14 cellular contexts compared by ENCODE assay signal in the genomic region with DNA sequence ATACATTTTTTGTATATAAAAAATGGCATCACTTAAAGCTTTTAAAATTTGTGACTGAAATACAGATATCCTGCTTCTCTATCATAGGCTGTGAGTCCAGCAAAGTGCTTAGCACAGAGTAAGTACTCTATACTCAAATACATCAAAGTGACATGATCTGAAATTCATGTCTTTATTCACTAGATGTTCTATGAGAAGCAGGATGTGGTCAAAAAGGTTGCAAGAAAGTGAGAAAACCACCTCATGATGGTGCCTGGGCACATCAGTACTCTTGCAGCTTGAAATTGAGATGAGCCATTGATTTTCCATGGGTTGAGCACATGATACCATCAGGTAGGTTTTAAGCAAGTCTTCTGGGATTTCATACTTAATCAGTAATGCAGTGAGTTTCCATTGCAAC. TPM values are rescaled to one million over a fixed set of nuclear protein-coding genes. Genes with fewer than 3 reads are reported as not detected.
DNase-seq lines count a peak whose midpoint lies in the region; ATAC-seq and TF ChIP-seq lines count a peak whose summit lies in the region.
"Had no signal": no experiment of that assay in that cellular context is flagged by ENCODE, and none has a peak within 500 bp of the region (broad histone marks: within the 10 kb centered on the region; RNA-seq: fewer than 3 reads in every experiment).

No MANE protein-coding gene starts in this region.

- H3K27me3 Mint-ChIP-seq in memory B cell: peaks cover 6% of the 10 kb centered on the region

- no peaks in the 10 kb centered on the region for H3K9me3 ChIP-seq in spleen
- H3K9me3 ChIP-seq: thyroid gland had no signal

- DNase-seq in Jurkat, Clone E6-1 (ENCODE audit: low read depth, low spot score): peak; percentile 69
- DNase-seq in memory B cell (ENCODE audit: low spot score in 2 of 2) (no peak), D341Med (ENCODE audit: low spot score) (no peak), globus pallidus (ENCODE audit: low spot score) (no peak), NCI-H1436 (lab: John Stamatoyannopoulos, UW) (no peak), spleen (no peak)
- DNase-seq: effector CD8-positive, alpha-beta T cell; foreskin keratinocyte; HFFc6; PC-3; thyroid gland had no signal

- no peak for TF ChIP-seq POLR2A in spleen (IDR thresholded peaks at IDR 0.05)

- ATAC-seq in GM18502 (IDR thresholded peaks at IDR 0.05; ENCODE audit: poor library complexity, unreplicated experiment) (peak; percentile 52), GM19351 (IDR thresholded peaks at IDR 0.05; ENCODE audit: unreplicated experiment) (peak; percentile 66), memory B cell (ENCODE audit: low read depth) (no peak)
- ATAC-seq: foreskin keratinocyte, PC-3 had no signal

- H3K27me3 ChIP-seq in spleen (replicated peaks in 1 of 7): peaks cover 0 to 7% (median 0%) of the 10 kb centered on the region in 7 donors
- H3K27me3 ChIP-seq: thyroid gland had no signal

- no peaks in the 10 kb centered on the region for H3K36me3 ChIP-seq in spleen
- H3K36me3 ChIP-seq: thyroid gland had no signal

- intact Hi-C loops in spleen (cut with DNase I; ENCODE audit: low total_unique reads): no loop called here

- H3K4me1 Mint-ChIP-seq in memory B cell: peaks cover 5% of the 10 kb centered on the region

- H3K27ac Mint-ChIP-seq in memory B cell: peak overlapping the region; percentile 13
- H3K27ac Mint-ChIP-seq: HFFc6 had no signal

- H3K27ac ChIP-seq in spleen: peak overlapping the region in 2 of 8 donors; percentile 30 to 34
- H3K27ac ChIP-seq: foreskin keratinocyte, thyroid gland had no signal

- H3K36me3 Mint-ChIP-seq in memory B cell: no peaks in the 10 kb centered on the region

- peaks cover 0 to 7% (median 0%) of the 10 kb centered on the region in 6 donors for H3K4me1 ChIP-seq in spleen
- H3K4me1 ChIP-seq: foreskin keratinocyte, thyroid gland had no signal

- H3K4me3 Mint-ChIP-seq in memory B cell: no peak overlapping the region
- H3K4me3 Mint-ChIP-seq: HFFc6 had no signal

- H3K4me3 ChIP-seq in Jurkat, Clone E6-1 (ENCODE audit: low read length): no peak overlapping the region
- H3K4me3 ChIP-seq in spleen: no peak overlapping the region
- H3K4me3 ChIP-seq: thyroid gland had no signal

- TF ChIP-seq CTCF in spleen (IDR thresholded peaks at IDR 0.05 in 8 of 11, conservative IDR thresholded peaks at IDR 0.05 in 3 of 11): no peak

- H3K9me3 Mint-ChIP-seq in memory B cell: peaks cover 2% of the 10 kb centered on the region
- H3K9me3 Mint-ChIP-seq: HFFc6 had no signal

RNA-seq across cellular contexts. Expression of gene SFRP2, which starts 20.4 kb away (rescaled TPM):
- polyA plus RNA-seq in Jurkat, Clone E6-1 (2012; ENCODE audit: insufficient read depth, insufficient read length): not detected
- under 1 TPM in 5 of 7 donors, not detected in 2; 0.23 to 0.94 (median 0.41) TPM for total RNA-seq in spleen
- polyA plus RNA-seq in spleen: under 1 TPM; 0.33 to 0.86 (median 0.44) TPM
- total RNA-seq: foreskin keratinocyte; HFFc6; PC-3; T-helper 1 cell treated with Interleukin-12 subunit alpha and Interleukin-12 subunit beta and Interleukin-4 antibody, amounts not matched to agents 30 ng/mL and 1 ng/mL, for 36 hours had no signal
- polyA plus RNA-seq: foreskin keratinocyte had no signal

RNA-seq across cellular contexts. Expression of gene RNF175, which starts 49.5 kb away (rescaled TPM):
- polyA plus RNA-seq in Jurkat, Clone E6-1 (2012; ENCODE audit: insufficient read depth, insufficient read length): not detected
- 1 to 10 TPM in 2 of 7 donors, under 1 TPM in 4, not detected in 1; 0.32 to 1.9 (median 0.51) TPM for total RNA-seq in spleen
- polyA plus RNA-seq in spleen: under 1 TPM; 0.26 to 0.48 (median 0.28) TPM
- total RNA-seq: HFFc6; PC-3; T-helper 1 cell treated with Interleukin-12 subunit alpha and Interleukin-12 subunit beta and Interleukin-4 antibody, amounts not matched to agents 30 ng/mL and 1 ng/mL, for 36 hours had no signal
